In the genomic region with DNA sequence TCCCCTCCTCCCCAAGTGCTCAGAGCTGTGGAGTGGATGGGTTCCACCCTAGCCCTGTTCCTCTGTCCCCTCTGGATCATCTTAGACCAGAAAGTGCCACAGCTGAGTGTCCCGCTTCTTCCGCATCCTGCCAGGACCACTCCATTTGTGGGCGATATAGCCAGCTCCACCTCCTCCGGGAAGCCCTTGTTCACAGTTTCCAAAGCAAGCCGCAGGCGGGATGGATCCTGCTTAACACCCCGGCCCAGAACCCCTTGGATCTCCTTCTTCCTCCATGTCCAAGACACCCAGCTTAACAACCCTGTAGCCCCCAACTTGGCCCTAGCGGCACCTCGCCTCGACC, we compare ENCODE assay signal across 8 cellular contexts. TPM values are rescaled to one million over a fixed set of nuclear protein-coding genes. Genes with fewer than 3 reads are reported as not detected.
A peak's percentile ranks its signal among the peaks of the same experiment; 100 is the strongest.
DNase-seq lines count a peak whose midpoint lies in the region; ATAC-seq and TF ChIP-seq lines count a peak whose summit lies in the region.

No MANE protein-coding gene starts in this region.

- no peaks in the 10 kb centered on the region for H3K9me3 Mint-ChIP-seq in osteocyte (ENCODE audit: unreplicated experiment)

- peak overlapping the region; percentile 86 for H3K9ac ChIP-seq in NT2/D1 (ENCODE audit: insufficient read length, low read depth)

- H3K4me3 ChIP-seq in DOHH2 (ENCODE audit: low read length) (peak overlapping the region; percentile 93), NT2/D1 (ENCODE audit: insufficient read length, low read depth) (peak overlapping the region; percentile 19), epithelial cell of esophagus (ENCODE audit: low read length) (peak overlapping the region; percentile 80)

- H3K27ac Mint-ChIP-seq in osteocyte (ENCODE audit: unreplicated experiment): peak overlapping the region; percentile 86

- TF ChIP-seq CTCF in DOHH2 (IDR thresholded peaks at IDR 0.05; ENCODE audit: low read depth, low read length, poor library complexity, severe bottlenecking) (no peak), epithelial cell of esophagus (IDR thresholded peaks at IDR 0.05; ENCODE audit: insufficient read depth, low read depth, low read length, missing control alignments) (no peak), osteocyte (IDR thresholded peaks at IDR 0.05) (no peak), omental fat pad (IDR thresholded peaks at IDR 0.05) (no peak)

- peak overlapping the region; percentile 98 for H3K4me3 Mint-ChIP-seq in osteocyte (ENCODE audit: unreplicated experiment)

- ATAC-seq in omental fat pad (ENCODE audit: low FRiP score): no peak

- H3K9me3 ChIP-seq in DOHH2 (ENCODE audit: control insufficient read depth, insufficient read depth, low read length) (no peaks in the 10 kb centered on the region), NT2/D1 (ENCODE audit: insufficient read depth, low read length) (no peaks in the 10 kb centered on the region)

- H3K79me2 ChIP-seq in DOHH2 (ENCODE audit: control insufficient read depth, low read length): peaks cover 16% of the 10 kb centered on the region

- H3K36me3 ChIP-seq in DOHH2 (ENCODE audit: control insufficient read depth, low read length): peaks cover 40% of the 10 kb centered on the region
- peaks cover 33% of the 10 kb centered on the region for H3K36me3 ChIP-seq in NT2/D1 (ENCODE audit: insufficient read depth, insufficient read length, low read length)

- H3K27me3 ChIP-seq in DOHH2 (ENCODE audit: control insufficient read depth, low read length) (no peaks in the 10 kb centered on the region), NT2/D1 (ENCODE audit: insufficient read depth, insufficient read length) (peaks cover 9% of the 10 kb centered on the region)

- no peaks in the 10 kb centered on the region; the same call in 1 of the 2 replicates for H4K20me1 ChIP-seq in DOHH2 (ENCODE audit: control insufficient read depth, insufficient read depth, low read depth, low read length)

- peaks cover 12% of the 10 kb centered on the region for H3K36me3 Mint-ChIP-seq in osteocyte (ENCODE audit: unreplicated experiment)

- no peaks in the 10 kb centered on the region for H3K9me2 ChIP-seq in DOHH2 (replicated peaks; ENCODE audit: control insufficient read depth, low read length)

- peaks cover 39% of the 10 kb centered on the region for H3K4me1 ChIP-seq in DOHH2 (ENCODE audit: control insufficient read depth, low read length)
- peaks cover 3% of the 10 kb centered on the region for H3K4me1 ChIP-seq in NT2/D1 (ENCODE audit: insufficient read depth, insufficient read length)

- peak overlapping the region; percentile 13 for H3K27ac ChIP-seq in DOHH2 (ENCODE audit: low read depth, low read length)

- H3K4me2 ChIP-seq in DOHH2 (ENCODE audit: low read length): peak overlapping the region; percentile 97

- DNase-seq in NT2/D1 (ENCODE audit: low read depth, low spot score) (no peak), epithelial cell of esophagus (ENCODE audit: low read depth) (no peak), osteocyte (ENCODE audit: extremely low spot score, unreplicated experiment) (no peak), omental fat pad (ENCODE audit: low spot score) (no peak), NCI-H82 (lab: John Stamatoyannopoulos, UW) (no peak), NOMO-1 (lab: John Stamatoyannopoulos, UW; ENCODE audit: unreplicated experiment in 2 of 2) (no peak), GM19240 (ENCODE audit: insufficient read length, low spot score) (no peak)

- H3K27me3 Mint-ChIP-seq in osteocyte (ENCODE audit: unreplicated experiment): no peaks in the 10 kb centered on the region

- no peaks in the 10 kb centered on the region for H3F3A ChIP-seq in DOHH2 (ENCODE audit: control insufficient read depth, insufficient read depth)

- H3K4me1 Mint-ChIP-seq in osteocyte (ENCODE audit: unreplicated experiment): peaks cover 26% of the 10 kb centered on the region

RNA-seq across cellular contexts. Expression of a gene that starts 0.5 kb away (rescaled TPM):
- total RNA-seq in osteocyte (34.8 and 36.2 TPM in 2 replicates), omental fat pad (10 to 100 TPM; 29.3 to 79.7 (median 31.0) TPM)

RNA-seq across cellular contexts. Expression of a gene that starts 28.0 kb away (rescaled TPM):
- total RNA-seq in osteocyte (not detected in 2 replicates), omental fat pad (under 1 TPM in 1 of 4 donors, not detected in 3; 0.19 TPM)

RNA-seq across cellular contexts. Expression of a gene that starts 41.5 kb away (rescaled TPM):
- 55.8 and 58.6 TPM in 2 replicates for total RNA-seq in osteocyte
- total RNA-seq in omental fat pad: 100 to 1,000 TPM in 1 of 4 donors, 10 to 100 TPM in 3; 50.1 to 116 (median 78.3) TPM

RNA-seq across cellular contexts. Expression of a gene that starts 43.2 kb away (rescaled TPM):
- total RNA-seq in osteocyte (4.9 and 5.1 TPM in 2 replicates), omental fat pad (1 to 10 TPM in 3 of 4 donors, under 1 TPM in 1; 0.65 to 2.0 (median 1.2) TPM)

RNA-seq across cellular contexts. Expression of a gene that starts 48.1 kb away (rescaled TPM):
- 16.4 and 16.9 TPM in 2 replicates for total RNA-seq in osteocyte
- 10 to 100 TPM; 17.0 to 32.2 (median 23.9) TPM for total RNA-seq in omental fat pad

Comparison
In these comparisons a context has a peak if more than half of its experiments do, and no peak if none do; other contexts are left out.
1. H3K4me3 ChIP-seq: peak in every context shown above with its lines; median percentile 93 in DOHH2; 80 in epithelial cell of esophagus; 19 in NT2/D1.